8 cellular contexts compared by ENCODE assay signal in genomic region chr16:4373909-4374742, GRCh38. TPM values are rescaled to one million over a fixed set of nuclear protein-coding genes. Genes with fewer than 3 reads are reported as not detected.
DNase-seq lines count a peak whose midpoint lies in the region; ATAC-seq and TF ChIP-seq lines count a peak whose summit lies in the region.

No MANE protein-coding gene starts in this region.

- H4K20me1 ChIP-seq in mammary epithelial cell (ENCODE audit: insufficient read depth, low read length), result no peaks in the 10 kb centered on the region

- H3K4me3 ChIP-seq in HUES48 (ENCODE audit: low read depth, low read length) (peak overlapping the region; percentile 23; the same call in 1 of the 2 replicates), mammary epithelial cell (replicated peaks in 1 of 3; ENCODE audit: insufficient read depth in 1 of 3, low read depth in 2 of 3, low read length in 3 of 3) (peak overlapping the region in 1 of 3 experiments; percentile 24), kidney epithelial cell (ENCODE audit: low read depth, low read length) (peak overlapping the region; percentile 66)

- dilution Hi-C loops in mammary epithelial cell (cut with HindIII; ENCODE audit: low sequenced_read_pairs), result loop anchor here (10.0 kb wide), 1 partner anchor 79 kb away; no protein-coding TSS in a partner anchor

- ATAC-seq in HG02981 (IDR thresholded peaks at IDR 0.05; ENCODE audit: unreplicated experiment) (no peak), HG03354 (IDR thresholded peaks at IDR 0.05; ENCODE audit: poor library complexity, severe bottlenecking, unreplicated experiment) (no peak)

- intact Hi-C loops in mammary epithelial cell (cut with micrococcal nuclease), result loop anchor here (2.0 to 10.0 kb wide), 2 partner anchors 19 to 609 kb away; no protein-coding TSS in a partner anchor

- no peak overlapping the region for H2AFZ ChIP-seq in mammary epithelial cell (ENCODE audit: low read depth, low read length)

- H3K27me3 ChIP-seq in HUES48 (ENCODE audit: control insufficient read depth, insufficient read depth, low read length) (no peaks in the 10 kb centered on the region), mammary epithelial cell (ENCODE audit: insufficient read depth, low read length) (no peaks in the 10 kb centered on the region), kidney epithelial cell (ENCODE audit: control insufficient read depth, insufficient read depth, low read length) (no peaks in the 10 kb centered on the region)

- BruUV-seq in mammary epithelial cell (replicated peaks; lab: Mats Ljungman, UMichigan), result no TSS peak

- H3K9me3 ChIP-seq in HUES48 (ENCODE audit: control insufficient read depth, insufficient read depth, low read length) (no peaks in the 10 kb centered on the region), mammary epithelial cell (replicated peaks; ENCODE audit: insufficient read depth, low read length) (no peaks in the 10 kb centered on the region)

- no peak for TF ChIP-seq CTCF in mammary epithelial cell (conservative IDR thresholded peaks at IDR 0.05 in 1 of 2, IDR thresholded peaks at IDR 0.05 in 1 of 2; ENCODE audit: extremely low read depth in 1 of 2, insufficient read depth in 1 of 2, low read depth in 1 of 2, low read length in 2 of 2)
- TF ChIP-seq CTCF in kidney epithelial cell (IDR thresholded peaks at IDR 0.05; ENCODE audit: insufficient read depth, low read length, poor library complexity, severe bottlenecking), result no peak
- no peak for TF ChIP-seq CTCF in GM10248 (IDR thresholded peaks at IDR 0.05; ENCODE audit: control extremely low read depth, extremely low read depth, low read depth, missing control alignments)

- peaks cover 3% of the 10 kb centered on the region; the same call in 1 of the 2 replicates for H3K36me3 ChIP-seq in HUES48 (ENCODE audit: control insufficient read depth, insufficient read depth, low read length)
- H3K36me3 ChIP-seq in mammary epithelial cell (ENCODE audit: insufficient read depth, low read length), result no peaks in the 10 kb centered on the region
- H3K36me3 ChIP-seq in kidney epithelial cell (ENCODE audit: control insufficient read depth, insufficient read depth, low read length), result no peaks in the 10 kb centered on the region

- CTCF ChIA-PET in mammary epithelial cell (lab: Charles Lee; ENCODE audit: low non-redundant PET) (no interaction called here), GM10248 (lab: Yijun Ruan, JAX) (interaction anchor here (1.3 to 2.6 kb wide), 3 partner anchors 15 to 120 kb away, joined by 5 to 14 read pairs (median 7); no protein-coding TSS in a partner anchor)

- H3K79me2 ChIP-seq in mammary epithelial cell (ENCODE audit: insufficient read depth, low read length), result peaks cover 14% of the 10 kb centered on the region

- H3K4me2 ChIP-seq in mammary epithelial cell (ENCODE audit: insufficient read depth, low read depth, low read length), result peak overlapping the region; percentile 80

- H3K9ac ChIP-seq in HUES48 (ENCODE audit: low read depth, low read length), result no peak overlapping the region
- no peak overlapping the region for H3K9ac ChIP-seq in mammary epithelial cell (ENCODE audit: insufficient read depth, low read length)

- 5% methylated on average over 7 of the region's 30 CpGs for WGBS in mammary epithelial cell (ENCODE audit: low coverage, missing lambda C conversion rate)

- in situ Hi-C loops in mammary epithelial cell (cut with MboI; ENCODE audit: low sequenced_read_pairs in 2 of 2), result no loop called here

- H3K4me1 ChIP-seq in HUES48 (ENCODE audit: control insufficient read depth, insufficient read depth, low read length) (peaks cover 54% of the 10 kb centered on the region), mammary epithelial cell (ENCODE audit: insufficient read depth, low read length) (peaks cover 58% of the 10 kb centered on the region)

- POLR2A ChIA-PET in GM10248 (lab: Yijun Ruan, JAX), result no interaction called here

- peak; percentile 47 for DNase-seq in mammary epithelial cell
- no peak for DNase-seq in kidney epithelial cell (ENCODE audit: low read depth)
- peak in 27 of 49 donors; percentile 7 to 71 (median 37) for DNase-seq in substantia nigra (lab: John Stamatoyannopoulos, UW)
- DNase-seq in activated effector memory CD4-positive, alpha-beta T cell treated with Interleukin-2 at 50 U/mL for 16 hours, result no peak
- no peak for DNase-seq in GM10248 (ENCODE audit: extremely low spot score)

- peak overlapping the region; percentile 63 for H3K27ac ChIP-seq in HUES48 (ENCODE audit: low read depth, low read length)
- peak overlapping the region; percentile 23 for H3K27ac ChIP-seq in mammary epithelial cell (ENCODE audit: insufficient read depth, low read depth, low read length)
- peak overlapping the region; percentile 69 for H3K27ac ChIP-seq in substantia nigra (ENCODE audit: low read depth, low read length, poor library complexity, severe bottlenecking)

RNA-seq across cellular contexts. Expression of gene VASN, which starts 2.5 kb away (rescaled TPM):
- 10 to 100 TPM in 1 of 2 donors, 1 to 10 TPM in 1; 5.0 to 25.5 TPM for total RNA-seq in mammary epithelial cell
- polyA plus RNA-seq in mammary epithelial cell, result 1.9 TPM
- polyA minus RNA-seq in mammary epithelial cell, result 0.67 TPM
- 60.4 and 73.5 TPM in 2 replicates for total RNA-seq in kidney epithelial cell

RNA-seq across cellular contexts. Expression of gene PAM16, which starts 23.0 kb away (rescaled TPM):
- total RNA-seq in mammary epithelial cell (10 to 100 TPM; 20.3 to 62.1 TPM), kidney epithelial cell (58.1 and 62.8 TPM in 2 replicates)
- polyA plus RNA-seq in mammary epithelial cell, result 41.2 TPM
- 3.8 TPM for polyA minus RNA-seq in mammary epithelial cell

RNA-seq across cellular contexts. Expression of gene CORO7, which starts 42.3 kb away (rescaled TPM):
- total RNA-seq in mammary epithelial cell (10 to 100 TPM; 10.7 to 26.0 TPM), kidney epithelial cell (57.3 and 76.2 TPM in 2 replicates)
- 8.8 TPM for polyA plus RNA-seq in mammary epithelial cell
- polyA minus RNA-seq in mammary epithelial cell, result 36.2 TPM

RNA-seq across cellular contexts. Expression of gene DNAJA3, which starts 51.5 kb away (rescaled TPM):
- total RNA-seq in mammary epithelial cell (10 to 100 TPM; 52.7 to 70.4 TPM), kidney epithelial cell (71.2 and 77.6 TPM in 2 replicates)
- polyA plus RNA-seq in mammary epithelial cell, result 55.6 TPM
- polyA minus RNA-seq in mammary epithelial cell, result 76.3 TPM

RNA-seq across cellular contexts. Expression of gene GLIS2, which starts 58.3 kb away (rescaled TPM):
- total RNA-seq in mammary epithelial cell (10 to 100 TPM in 1 of 2 donors, 1 to 10 TPM in 1; 3.3 to 13.5 TPM), kidney epithelial cell (11.5 and 14.7 TPM in 2 replicates)
- polyA plus RNA-seq in mammary epithelial cell, result 3.6 TPM
- 10.4 TPM for polyA minus RNA-seq in mammary epithelial cell

Comparison
In these comparisons a context has a peak if more than half of its experiments do, and no peak if none do; other contexts are left out.
1. DNase-seq: peak in mammary epithelial cell (single experiment) and substantia nigra (27 of 49); none in kidney epithelial cell (single experiment), activated effector memory CD4-positive, alpha-beta T cell treated with Interleukin-2 at 50 U/mL for 16 hours (single experiment) and GM10248 (single experiment).
2. Peak in every context shown above with its lines, with median percentiles within 50 percentile points of each other: H3K27ac ChIP-seq.